17 cellular contexts compared by ENCODE assay signal in the genomic region with DNA sequence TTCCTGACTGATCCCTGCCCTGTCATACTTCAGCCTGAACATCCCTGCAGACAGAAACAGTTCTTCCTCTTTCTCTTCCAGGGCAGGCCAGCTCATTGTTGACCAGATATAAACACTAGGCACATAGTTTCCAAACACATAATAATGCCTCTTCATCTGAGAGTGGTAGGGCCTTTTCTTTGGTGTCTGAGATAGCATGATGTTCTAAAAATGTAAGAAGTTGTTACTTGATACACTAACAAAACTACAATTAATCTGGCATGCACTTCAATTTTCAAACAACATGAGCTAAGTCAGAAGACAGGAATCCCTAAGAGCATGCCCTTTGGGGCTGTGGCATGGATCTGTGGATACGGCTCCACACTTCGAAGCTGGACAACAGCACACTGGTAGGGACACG.
DNase-seq lines count a peak whose midpoint lies in the region; ATAC-seq and TF ChIP-seq lines count a peak whose summit lies in the region.
"Had no signal": no experiment of that assay in that cellular context is flagged by ENCODE, and none has a peak within 500 bp of the region (broad histone marks: within the 10 kb centered on the region; RNA-seq: fewer than 3 reads in every experiment).

No MANE protein-coding gene starts in this region.

- H3K4me3 ChIP-seq in AG10803 (ENCODE audit: low read length) (no peak overlapping the region), MG63 (no peak overlapping the region), esophagus squamous epithelium (no peak overlapping the region), uterus (no peak overlapping the region), SK-N-SH (ENCODE audit: low read depth in 2 of 2, low read length in 1 of 2) (no peak overlapping the region)
- H3K4me3 ChIP-seq: colonic mucosa had no signal

- no peaks in the 10 kb centered on the region for H3K36me3 ChIP-seq in MG63
- no peaks in the 10 kb centered on the region for H3K36me3 ChIP-seq in esophagus squamous epithelium
- no peaks in the 10 kb centered on the region for H3K36me3 ChIP-seq in uterus
- H3K36me3 ChIP-seq in SK-N-SH (replicated peaks in 1 of 2; ENCODE audit: control insufficient read depth in 1 of 2, insufficient read depth in 2 of 2, low read length in 1 of 2) = no peaks in the 10 kb centered on the region
- H3K36me3 ChIP-seq: colonic mucosa had no signal

- H3K9me2 ChIP-seq in SK-N-SH = no peaks in the 10 kb centered on the region

- H4K20me1 ChIP-seq in SK-N-SH (ENCODE audit: insufficient read depth) = no peaks in the 10 kb centered on the region

- peaks cover 4% of the 10 kb centered on the region for H3F3A ChIP-seq in SK-N-SH (replicated peaks; ENCODE audit: insufficient read depth)

- H3K27me3 ChIP-seq in MG63 = no peaks in the 10 kb centered on the region
- no peaks in the 10 kb centered on the region for H3K27me3 ChIP-seq in esophagus squamous epithelium
- H3K27me3 ChIP-seq in uterus = no peaks in the 10 kb centered on the region
- H3K27me3 ChIP-seq in SK-N-SH (ENCODE audit: insufficient read depth) = no peaks in the 10 kb centered on the region
- H3K27me3 ChIP-seq: colonic mucosa had no signal

- H3K9me3 ChIP-seq in MG63 (no peaks in the 10 kb centered on the region), esophagus squamous epithelium (no peaks in the 10 kb centered on the region), uterus (no peaks in the 10 kb centered on the region), SK-N-SH (no peaks in the 10 kb centered on the region)
- H3K9me3 ChIP-seq: colonic mucosa had no signal

- H3K4me1 ChIP-seq in esophagus squamous epithelium (no peaks in the 10 kb centered on the region), uterus (no peaks in the 10 kb centered on the region), SK-N-SH (ENCODE audit: control insufficient read depth in 1 of 2, insufficient read depth in 2 of 2, low read depth in 1 of 2, low read length in 1 of 2) (peaks cover 7 to 14% of the 10 kb centered on the region in 2 experiments; a peak in 3 of 4 replicates)
- H3K4me1 ChIP-seq: colonic mucosa had no signal

- no peak overlapping the region for H3K9ac ChIP-seq in SK-N-SH

- H2AFZ ChIP-seq in SK-N-SH (ENCODE audit: low read depth) = no peak overlapping the region

- ATAC-seq in HG02610 (IDR thresholded peaks at IDR 0.05; ENCODE audit: unreplicated experiment) = no peak
- ATAC-seq: activated CD8-positive, alpha-beta T cell treated with anti-CD3 and anti-CD28 coated beads for 36 hours; left colon had no signal

- no peak for TF ChIP-seq EP300 in SK-N-SH (IDR thresholded peaks at IDR 0.05; ENCODE audit: borderline replicate concordance in 1 of 2, low read depth in 1 of 2, low read length in 1 of 2)

- peaks cover 12% of the 10 kb centered on the region; the same call in 1 of the 2 replicates for H3K79me2 ChIP-seq in SK-N-SH (ENCODE audit: insufficient read depth)

- no peak for TF ChIP-seq CTCF in AG10803 (conservative IDR thresholded peaks at IDR 0.05; ENCODE audit: low read length)
- TF ChIP-seq CTCF in esophagus squamous epithelium (IDR thresholded peaks at IDR 0.05) = no peak
- TF ChIP-seq CTCF in uterus (IDR thresholded peaks at IDR 0.05) = no peak
- no peak for TF ChIP-seq CTCF in SK-N-SH (IDR thresholded peaks at IDR 0.05)

- intact Hi-C loops in esophagus squamous epithelium (cut with DNase I) = no loop called here
- intact Hi-C loops in uterus (cut with DNase I; ENCODE audit: low total_unique reads) = no loop called here

- POLR2A ChIA-PET in SK-N-SH (lab: Yijun Ruan, JAX) = no interaction called here

- no peak for TF ChIP-seq RAD21 in SK-N-SH (IDR thresholded peaks at IDR 0.05; ENCODE audit: low read length)

- H3K27ac ChIP-seq in esophagus squamous epithelium = peak overlapping the region in 3 of 4 donors; percentile 16 to 82 (median 79)
- H3K27ac ChIP-seq in uterus = no peak overlapping the region
- no peak overlapping the region for H3K27ac ChIP-seq in SK-N-SH (ENCODE audit: low read depth in 2 of 2, low read length in 1 of 2)
- H3K27ac ChIP-seq: colonic mucosa had no signal

- H3K4me2 ChIP-seq in SK-N-SH = no peak overlapping the region

- WGBS in esophagus squamous epithelium, 2 donors = 58 to 77% methylated on average over 3 of the region's 3 CpGs
- 97% methylated on average over 3 of the region's 3 CpGs for WGBS in SK-N-SH (ENCODE audit: low lambda C conversion rate)

- CTCF ChIA-PET in SK-N-SH (lab: Yijun Ruan, JAX) = interaction anchor here (1.0 to 2.3 kb wide), 2 partner anchors 9 to 68 kb away, joined by 3 to 6 read pairs; no protein-coding TSS in a partner anchor

- DNase-seq in AG10803 (ENCODE audit: low read depth) = peak; percentile 31
- DNase-seq in MG63 = peak; percentile 23
- DNase-seq in esophagus squamous epithelium (lab: John Stamatoyannopoulos, UW) = no peak
- peak; percentile 60 for DNase-seq in pons (ENCODE audit: low spot score)
- DNase-seq in uterus = no peak
- no peak for DNase-seq in SKM-1 (lab: John Stamatoyannopoulos, UW; ENCODE audit: unreplicated experiment)
- no peak for DNase-seq in SK-N-SH
- DNase-seq: activated CD8-positive, alpha-beta T cell treated with anti-CD3 and anti-CD28 coated beads for 36 hours; activated naive CD4-positive, alpha-beta T cell treated with anti-CD3 and anti-CD28 coated beads for 36 hours; activated T-cell treated with anti-CD3 and anti-CD28 coated beads, Interleukin-2, amount 50 U/mL, for 24 hours; AML-193; colonic mucosa; COR-L47; left colon; NCI-H1436; NCI-H82 had no signal

- TF ChIP-seq POLR2A in esophagus squamous epithelium (IDR thresholded peaks at IDR 0.05) (no peak), uterus (IDR thresholded peaks at IDR 0.05) (no peak)

TF ChIP-seq in SK-N-SH, 30 proteins besides CTCF, POLR2A, EP300 and RAD21:
- TF ChIP-seq TAF1 (IDR thresholded peaks at IDR 0.05; ENCODE audit: borderline replicate concordance, low read depth, low read length) (no peak), USF2 (IDR thresholded peaks at IDR 0.05; ENCODE audit: borderline replicate concordance, low read depth, low read length) (no peak), PBX3 (IDR thresholded peaks at IDR 0.05) (no peak), YY1 (IDR thresholded peaks at IDR 0.05; ENCODE audit: low read depth) (no peak), FOXJ3 (CRISPR knock-in tag; IDR thresholded peaks at IDR 0.05) (no peak), JUND (IDR thresholded peaks at IDR 0.05) (no peak), NRF1 (IDR thresholded peaks at IDR 0.05; ENCODE audit: low read depth, low read length) (no peak), CHD2 (IDR thresholded peaks at IDR 0.05; ENCODE audit: low read length, partially characterized antibody) (no peak), EZH2phosphoT487 (IDR thresholded peaks at IDR 0.05; ENCODE audit: borderline replicate concordance, low read depth) (no peak), TEAD4 (IDR thresholded peaks at IDR 0.05; ENCODE audit: borderline replicate concordance, insufficient read depth) (no peak), TCF12 (IDR thresholded peaks at IDR 0.05) (no peak), GABPA (IDR thresholded peaks at IDR 0.05; ENCODE audit: low read depth) (no peak)
TF ChIP-seq in SK-N-SH: peak in this region for 0.

Comparison
In these comparisons a context has a peak if more than half of its experiments do, and no peak if none do; other contexts are left out.
1. DNase-seq: peak in AG10803 (single experiment), MG63 (single experiment) and pons (single experiment); none in esophagus squamous epithelium (single experiment), uterus (0 of 2), SKM-1 (single experiment) and SK-N-SH (single experiment).
2. H3K27ac ChIP-seq: peak in esophagus squamous epithelium (3 of 4); none in uterus (0 of 2) and SK-N-SH (0 of 2).